Comparison of ENCODE assay signal across 18 cellular contexts in the genomic region with DNA sequence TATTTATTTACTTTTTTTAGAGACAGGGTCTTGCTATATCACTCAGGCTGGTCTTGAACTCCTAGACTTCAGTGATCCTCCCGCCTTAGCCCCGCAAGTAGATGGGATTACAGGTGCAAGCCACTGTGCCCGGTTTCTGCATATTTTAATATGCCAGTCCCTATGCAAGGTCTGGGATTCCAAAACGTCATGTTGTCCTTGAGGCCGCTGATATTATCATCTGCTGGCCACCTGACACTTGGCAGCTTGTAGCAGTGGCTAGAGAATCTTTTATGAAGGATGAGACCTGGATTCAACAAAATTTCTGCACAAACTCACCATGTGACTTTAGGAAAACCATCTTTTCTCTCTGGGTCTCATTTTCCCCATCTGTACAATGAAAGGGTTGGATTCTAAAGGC.
"Had no signal": no experiment of that assay in that cellular context is flagged by ENCODE, and none has a peak within 500 bp of the region (broad histone marks: within the 10 kb centered on the region; RNA-seq: fewer than 3 reads in every experiment).

No MANE protein-coding gene starts in this region.

- H3K4me3 ChIP-seq: ascending aorta, esophagus squamous epithelium, lung, mucosa of descending colon, ovary, SK-N-MC, upper lobe of right lung had no signal

- H3K9me3 ChIP-seq: ascending aorta, esophagus squamous epithelium, mucosa of descending colon, ovary, upper lobe of right lung had no signal

- H3K27me3 ChIP-seq: ascending aorta, esophagus squamous epithelium, ovary, upper lobe of right lung had no signal

- H3K27ac ChIP-seq: ascending aorta, SK-N-MC, upper lobe of right lung had no signal

- H3K4me1 ChIP-seq: ascending aorta, esophagus squamous epithelium, upper lobe of right lung had no signal

- H3K36me3 ChIP-seq: ascending aorta, esophagus squamous epithelium, ovary, upper lobe of right lung had no signal

- DNase-seq: activated CD4-positive, alpha-beta T cell treated with anti-CD3 and anti-CD28 coated beads, Interleukin-2, amount 50 U/mL, for 1 hour; activated CD4-positive, CD25-positive, alpha-beta regulatory T cell; activated naive CD4-positive, alpha-beta T cell treated with Interleukin-2 at 50 U/mL for 16 hours; activated T-cell treated with anti-CD3 and anti-CD28 coated beads for 4 hours; central memory CD4-positive, alpha-beta T cell; cortex of kidney; effector CD8-positive, alpha-beta T cell; esophagus squamous epithelium; glutamatergic neuron; naive thymus-derived CD4-positive, alpha-beta T cell; stimulated activated CD4-positive, alpha-beta T cell treated with anti-CD3 and anti-CD28 coated beads, Interleukin-2, amount 100 ng/mL, for 48 hours had no signal

- ATAC-seq: naive thymus-derived CD4-positive, alpha-beta T cell; stimulated activated memory B cell treated with anti-CD40 and anti-IgM and Interleukin-4, amounts not matched to agents 10 μg/mL and 1 μg/mL and 100 μg/mL, for 72 hours had no signal
